18 cellular contexts compared by ENCODE assay signal in genomic region chr1:61921435-61921834, GRCh38.
DNase-seq lines count a peak whose midpoint lies in the region; ATAC-seq, FAIRE-seq and TF ChIP-seq lines count a peak whose summit lies in the region.
"Had no signal": no experiment of that assay in that cellular context is flagged by ENCODE, and none has a peak within 500 bp of the region (broad histone marks: within the 10 kb centered on the region; RNA-seq: fewer than 3 reads in every experiment).

No MANE protein-coding gene starts in this region.

- no peak for FAIRE-seq in small intestine (lab: Jason Lieb, UNC)

- H3K27me3 ChIP-seq in Panc1 (ENCODE audit: control insufficient read depth, insufficient read depth, low read length) (no peaks in the 10 kb centered on the region), fibroblast of lung (ENCODE audit: control insufficient read depth, insufficient read depth, low read length) (no peaks in the 10 kb centered on the region), right lobe of liver (no peaks in the 10 kb centered on the region), small intestine (ENCODE audit: control insufficient read depth in 2 of 2, insufficient read depth in 2 of 2, low read length in 2 of 2) (no peaks in the 10 kb centered on the region)
- H3K27me3 ChIP-seq: dorsolateral prefrontal cortex had no signal

- DNase-seq in GM03348 (ENCODE audit: low spot score): peak; percentile 14
- DNase-seq in Panc1 (ENCODE audit: low read depth, low spot score): no peak
- peak in 1 of 2 donors; percentile 6 for DNase-seq in fibroblast of lung (ENCODE audit: low read depth in 2 of 2)
- no peak for DNase-seq in right lobe of liver
- DNase-seq in 8988T: no peak
- no peak for DNase-seq in NCI-H226
- DNase-seq in small intestine: no peak
- DNase-seq: activated effector memory CD4-positive, alpha-beta T cell treated with Interleukin-2 at 50 U/mL for 16 hours; anterior cingulate cortex; DMS53; dorsolateral prefrontal cortex; Kasumi-1; left ventricle myocardium superior; naive thymus-derived CD4-positive, alpha-beta T cell; NCI-H187; NCI-H446 treated with DMSO at 0.1 percent for 48 hours; T-cell had no signal

- no peak for ATAC-seq in Panc1
- ATAC-seq in right lobe of liver: no peak
- ATAC-seq: left ventricle myocardium superior; naive thymus-derived CD4-positive, alpha-beta T cell; T-cell had no signal

- H3K4me3 ChIP-seq in Panc1 (ENCODE audit: low read depth in 2 of 2, low read length in 2 of 2) (no peak overlapping the region), fibroblast of lung (replicated peaks in 1 of 4; ENCODE audit: control extremely low read depth in 1 of 4, insufficient read depth in 1 of 4, low read depth in 3 of 4, low read length in 4 of 4) (no peak overlapping the region), right lobe of liver (no peak overlapping the region), small intestine (ENCODE audit: low read depth in 1 of 2, low read length in 2 of 2) (no peak overlapping the region)
- H3K4me3 ChIP-seq: dorsolateral prefrontal cortex had no signal

- H3K9me3 ChIP-seq in Panc1 (ENCODE audit: control insufficient read depth, insufficient read depth, low read depth, low read length) (no peaks in the 10 kb centered on the region), fibroblast of lung (ENCODE audit: control insufficient read depth, insufficient read depth, low read depth, low read length) (no peaks in the 10 kb centered on the region), right lobe of liver (no peaks in the 10 kb centered on the region), small intestine (ENCODE audit: control insufficient read depth, low read depth) (no peaks in the 10 kb centered on the region)

- H3K4me2 ChIP-seq in fibroblast of lung (ENCODE audit: extremely low read depth, insufficient read depth, low read length): no peak overlapping the region

- no peak overlapping the region for H2AFZ ChIP-seq in fibroblast of lung (ENCODE audit: low read length)

- H4K20me1 ChIP-seq in fibroblast of lung (ENCODE audit: control insufficient read depth, extremely low read depth, insufficient read depth, low read length): no peaks in the 10 kb centered on the region

- TF ChIP-seq CTCF in 22Rv1 (IDR thresholded peaks at IDR 0.05) (peak; percentile 19; the same call in 1 of the 2 replicates), Panc1 (IDR thresholded peaks at IDR 0.05) (peak; percentile 22; the same call in 1 of the 2 replicates), fibroblast of lung (conservative IDR thresholded peaks at IDR 0.05 in 1 of 2, IDR thresholded peaks at IDR 0.05 in 1 of 2; ENCODE audit: low read depth in 1 of 2, low read length in 2 of 2) (peak; percentile 24 to 33), right lobe of liver (IDR thresholded peaks at IDR 0.05) (peak in 1 of 4 donors; percentile 9)

- intact Hi-C loops in Panc1 (cut with micrococcal nuclease; ENCODE audit: unreplicated experiment): no loop called here
- intact Hi-C loops in right lobe of liver (cut with DNase I): no loop called here

- H3K9ac ChIP-seq in fibroblast of lung (ENCODE audit: insufficient read depth, low read length): no peak overlapping the region

- TF ChIP-seq POLR2A in right lobe of liver (IDR thresholded peaks at IDR 0.05): no peak

- H3K27ac ChIP-seq in 22Rv1 (no peak overlapping the region), Panc1 (ENCODE audit: low read length) (no peak overlapping the region), fibroblast of lung (ENCODE audit: insufficient read depth, low read length) (no peak overlapping the region), right lobe of liver (no peak overlapping the region), small intestine (ENCODE audit: low read depth in 1 of 2, low read length in 1 of 2) (no peak overlapping the region)
- H3K27ac ChIP-seq: dorsolateral prefrontal cortex had no signal

- CTCF ChIA-PET in Panc1 (lab: Charles Lee): no interaction called here

- no peaks in the 10 kb centered on the region for H3K36me3 ChIP-seq in Panc1 (ENCODE audit: control insufficient read depth, insufficient read depth, low read length)
- no peaks in the 10 kb centered on the region for H3K36me3 ChIP-seq in fibroblast of lung (ENCODE audit: control insufficient read depth, insufficient read depth, low read length)
- peaks cover 0 to 5% (median 2%) of the 10 kb centered on the region in 4 donors for H3K36me3 ChIP-seq in right lobe of liver
- peaks cover 0 to 2% of the 10 kb centered on the region in 2 donors for H3K36me3 ChIP-seq in small intestine (ENCODE audit: control insufficient read depth in 2 of 2, insufficient read depth in 2 of 2, low read length in 2 of 2)

- H3K79me2 ChIP-seq in fibroblast of lung (ENCODE audit: control insufficient read depth, insufficient read depth, low read length): no peaks in the 10 kb centered on the region

- POLR2A ChIA-PET in Panc1 (lab: Charles Lee): no interaction called here

- BruUV-seq in Panc1 (replicated peaks; lab: Mats Ljungman, UMichigan): no TSS peak

- in situ Hi-C loops in Panc1 (cut with HindIII; ENCODE audit: low pct_unique_long_range_greater_than_20kb, low sequenced_read_pairs): no loop called here

- H3K4me1 ChIP-seq in Panc1 (ENCODE audit: control insufficient read depth, insufficient read depth, low read length): no peaks in the 10 kb centered on the region
- H3K4me1 ChIP-seq in fibroblast of lung (ENCODE audit: control insufficient read depth, extremely low read depth, insufficient read depth, low read length): no peaks in the 10 kb centered on the region
- no peaks in the 10 kb centered on the region for H3K4me1 ChIP-seq in right lobe of liver
- no peaks in the 10 kb centered on the region for H3K4me1 ChIP-seq in small intestine (ENCODE audit: control insufficient read depth in 2 of 2, insufficient read depth in 1 of 2, low read depth in 1 of 2, low read length in 1 of 2)
